In genomic region chr7:133742709-133743538, GRCh38 we compare ENCODE assay signal across 10 cellular contexts.
DNase-seq lines count a peak whose midpoint lies in the region; ATAC-seq and TF ChIP-seq lines count a peak whose summit lies in the region.
"Had no signal": no experiment of that assay in that cellular context is flagged by ENCODE, and none has a peak within 500 bp of the region (broad histone marks: within the 10 kb centered on the region; RNA-seq: fewer than 3 reads in every experiment).

No MANE protein-coding gene starts in this region.

- H3K36me3 Mint-ChIP-seq in endothelial cell (ENCODE audit: low read depth, unreplicated experiment): no peaks in the 10 kb centered on the region

- H3K9me3 Mint-ChIP-seq in endothelial cell (ENCODE audit: unreplicated experiment): no peaks in the 10 kb centered on the region

- no peak overlapping the region for H3K4me3 ChIP-seq in ovary
- H3K4me3 ChIP-seq: BLaER1, esophagus muscularis mucosa had no signal

- peak; percentile 15 for DNase-seq in DMS79 treated with DMSO at 0.1 percent for 48 hours (lab: John Stamatoyannopoulos, UW)
- DNase-seq in DMS79 (lab: John Stamatoyannopoulos, UW): no peak
- peak; percentile 86 for DNase-seq in NCI-H748 (lab: John Stamatoyannopoulos, UW; ENCODE audit: unreplicated experiment)
- DNase-seq in endothelial cell (ENCODE audit: low spot score): peak; percentile 18
- peak; percentile 20 for DNase-seq in smooth muscle cell of the brain vasculature (ENCODE audit: low read depth, low spot score)
- DNase-seq in activated gamma-delta T cell treated with Interleukin-2 at 50 U/mL for 16 hours: no peak
- no peak for DNase-seq in ovary

- H3K27ac ChIP-seq in ovary: no peak overlapping the region
- H3K27ac ChIP-seq: BLaER1, esophagus muscularis mucosa had no signal

- no peak for TF ChIP-seq EP300 in ovary (IDR thresholded peaks at IDR 0.05)

- H3K27ac Mint-ChIP-seq in endothelial cell (ENCODE audit: unreplicated experiment): no peak overlapping the region

- 73 to 78% (median 78%) methylated on average over 6 of the region's 6 CpGs for WGBS in ovary, 3 donors

- no peak for ATAC-seq in GM21367 (IDR thresholded peaks at IDR 0.05; ENCODE audit: unreplicated experiment)

- peaks cover 10% of the 10 kb centered on the region for H3K4me1 Mint-ChIP-seq in endothelial cell (ENCODE audit: unreplicated experiment)

- TF ChIP-seq POLR2A in ovary (IDR thresholded peaks at IDR 0.05): no peak

- intact Hi-C loops in ovary (cut with DNase I): no loop called here

- no peaks in the 10 kb centered on the region for H3K9me3 ChIP-seq in ovary
- H3K9me3 ChIP-seq: BLaER1, esophagus muscularis mucosa had no signal

- no peak overlapping the region for H3K4me3 Mint-ChIP-seq in endothelial cell (ENCODE audit: unreplicated experiment)

- no peaks in the 10 kb centered on the region for H3K27me3 ChIP-seq in ovary
- H3K27me3 ChIP-seq: BLaER1, esophagus muscularis mucosa had no signal

- H3K36me3 ChIP-seq in ovary: no peaks in the 10 kb centered on the region
- H3K36me3 ChIP-seq: BLaER1, esophagus muscularis mucosa had no signal

- peaks cover 5% of the 10 kb centered on the region for H3K27me3 Mint-ChIP-seq in endothelial cell (ENCODE audit: unreplicated experiment)

- no peaks in the 10 kb centered on the region for H3K4me1 ChIP-seq in ovary (ENCODE audit: insufficient read depth)
- H3K4me1 ChIP-seq: BLaER1, esophagus muscularis mucosa had no signal

- peak; percentile 59 for TF ChIP-seq CTCF in endothelial cell (IDR thresholded peaks at IDR 0.05; ENCODE audit: unreplicated experiment)
- TF ChIP-seq CTCF in ovary (IDR thresholded peaks at IDR 0.05): no peak

Comparison
In these comparisons a context has a peak if more than half of its experiments do, and no peak if none do; other contexts are left out.
1. DNase-seq: peak in DMS79 treated with DMSO at 0.1 percent for 48 hours (single experiment), NCI-H748 (single experiment), endothelial cell (single experiment) and smooth muscle cell of the brain vasculature (single experiment); none in DMS79 (single experiment), activated gamma-delta T cell treated with Interleukin-2 at 50 U/mL for 16 hours (single experiment) and ovary (0 of 5).